ENCODE assay signal across 1 cellular context in the genomic region with DNA sequence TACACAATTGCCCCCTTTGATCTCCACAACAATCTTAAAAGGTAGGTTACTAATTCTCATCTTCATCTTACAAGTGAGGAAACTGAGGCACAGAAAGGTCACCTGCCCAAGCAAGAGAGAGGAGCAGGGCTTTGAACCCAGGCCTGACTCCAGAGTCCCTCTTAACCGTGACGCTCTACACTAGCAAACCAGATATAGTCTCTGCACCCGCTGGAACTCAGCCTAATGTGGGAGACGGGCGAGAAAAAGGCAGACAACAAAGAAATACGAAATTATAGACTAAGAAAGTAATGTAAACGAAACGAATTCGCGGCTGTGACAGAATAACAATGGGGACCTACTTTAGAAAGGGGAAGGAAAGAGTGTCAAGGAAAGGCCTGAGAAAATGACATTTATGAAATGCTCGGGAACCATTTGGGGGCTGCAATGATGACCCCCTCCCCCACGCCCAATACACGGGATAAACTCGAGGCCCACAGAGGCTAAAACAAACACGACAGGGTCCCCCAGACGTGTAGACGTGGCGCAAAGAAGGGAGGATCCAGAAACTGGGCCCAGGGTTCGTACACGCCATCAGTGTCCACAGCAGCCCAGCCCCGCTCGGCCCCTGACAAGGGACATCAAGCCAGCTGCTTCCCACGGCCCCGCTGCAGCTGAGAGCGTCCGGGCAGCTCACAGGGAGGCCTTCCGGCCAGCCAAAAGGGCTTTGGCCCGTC.
TF ChIP-seq lines count a peak whose summit lies in the region.

No MANE protein-coding gene starts in this region.

TF ChIP-seq in SK-N-SH treated with all-trans-retinoic acid at 6 μM for 48 hours, 23 proteins besides CTCF, POLR2A, EP300 and RAD21 (continued from another document):
- no peak for TF ChIP-seq RARB (CRISPR knock-in tag; IDR thresholded peaks at IDR 0.05)
